ENCODE assay signal across 8 cellular contexts in the genomic region with DNA sequence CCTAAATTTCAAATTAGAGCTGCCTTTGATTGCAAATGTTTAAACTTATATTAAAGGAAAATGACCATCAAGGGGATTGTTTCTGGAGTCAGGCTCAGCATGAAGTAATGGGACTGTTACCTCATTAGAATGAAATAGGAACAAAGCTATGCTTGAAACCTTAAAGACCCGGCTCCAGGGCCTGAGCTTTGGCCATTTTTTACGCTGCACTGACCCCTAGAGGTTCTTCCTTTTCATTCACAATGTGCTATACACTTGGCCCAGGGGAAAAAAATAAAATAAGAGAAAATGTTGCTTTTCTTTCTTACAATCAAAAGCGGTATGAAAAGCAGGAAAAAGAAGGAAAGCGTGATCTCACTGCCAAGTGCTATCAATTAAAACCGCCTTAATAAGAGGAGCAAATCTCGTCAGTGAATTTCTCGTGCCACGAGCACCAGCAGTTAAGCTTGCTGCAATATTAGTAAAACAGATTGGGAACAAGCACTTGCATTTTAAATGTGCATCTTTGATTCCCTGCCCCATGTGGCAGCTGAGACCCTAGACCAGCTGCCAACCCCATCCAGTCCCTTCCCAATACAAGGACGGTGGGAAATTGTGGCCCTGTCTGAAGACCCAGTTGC.
DNase-seq lines count a peak whose midpoint lies in the region; ATAC-seq, FAIRE-seq and TF ChIP-seq lines count a peak whose summit lies in the region.

No MANE protein-coding gene starts in this region.

- peak; percentile 57 for TF ChIP-seq CTCF in bronchial epithelial cell (IDR thresholded peaks at IDR 0.05; ENCODE audit: insufficient read depth, low read length, severe bottlenecking)
- peak; percentile 36 for TF ChIP-seq CTCF in liver (IDR thresholded peaks at IDR 0.05; ENCODE audit: low read depth, low read length, missing input control)

- no peak overlapping the region for H3K27ac ChIP-seq in liver (ENCODE audit: low read depth in 1 of 2, low read length in 2 of 2)

- DNase-seq in EH (ENCODE audit: low read depth) (peak; percentile 68), NCI-H69 (lab: John Stamatoyannopoulos, UW) (peak; percentile 84), bronchial epithelial cell (ENCODE audit: low read depth) (peak; percentile 46)
- DNase-seq in activated CD4-positive, CD25-positive, alpha-beta regulatory T cell (lab: John Stamatoyannopoulos, UW), result no peak

- H3K9me3 ChIP-seq in liver (ENCODE audit: control insufficient read depth in 4 of 4, low read length in 3 of 4), result no peaks in the 10 kb centered on the region

- peak; percentile 81 for ATAC-seq in GM19397 (IDR thresholded peaks at IDR 0.05; ENCODE audit: unreplicated experiment)
- ATAC-seq in HG03354 (IDR thresholded peaks at IDR 0.05; ENCODE audit: poor library complexity, severe bottlenecking, unreplicated experiment), result peak; percentile 89
- no peak for ATAC-seq in HG02970 (IDR thresholded peaks at IDR 0.05; ENCODE audit: low FRiP score, unreplicated experiment)

- no peak overlapping the region for H3K9ac ChIP-seq in liver (ENCODE audit: low read depth in 1 of 2, low read length in 2 of 2)

- FAIRE-seq in bronchial epithelial cell (lab: Jason Lieb, UNC), result no peak

- no peak overlapping the region for H3K4me3 ChIP-seq in bronchial epithelial cell (ENCODE audit: low read depth, low read length)
- no peak overlapping the region for H3K4me3 ChIP-seq in liver (ENCODE audit: low read depth in 1 of 3, low read length in 3 of 3)

- peak; percentile 64 to 71 for TF ChIP-seq RAD21 in liver (IDR thresholded peaks at IDR 0.05)

- no peaks in the 10 kb centered on the region for H3K4me1 ChIP-seq in liver (ENCODE audit: control insufficient read depth in 4 of 4, insufficient read depth in 4 of 4, low read length in 3 of 4)

- H3K27me3 ChIP-seq in bronchial epithelial cell (ENCODE audit: control insufficient read depth, insufficient read depth, low read length), result no peaks in the 10 kb centered on the region
- H3K27me3 ChIP-seq in liver (ENCODE audit: control insufficient read depth in 4 of 4, insufficient read depth in 4 of 4, low read length in 3 of 4), result no peaks in the 10 kb centered on the region

- WGBS in liver, result 81% methylated on average over 9 of the region's 9 CpGs

- no peaks in the 10 kb centered on the region for H3K36me3 ChIP-seq in bronchial epithelial cell (ENCODE audit: control insufficient read depth, insufficient read depth, low read length)
- H3K36me3 ChIP-seq in liver (ENCODE audit: control insufficient read depth in 4 of 4, insufficient read depth in 3 of 4, low read depth in 1 of 4, low read length in 3 of 4), result no peaks in the 10 kb centered on the region

TF ChIP-seq in liver, 16 proteins besides CTCF, POLR2A, EP300 and RAD21:
- no peak for TF ChIP-seq SP1 (IDR thresholded peaks at IDR 0.05)
- TF ChIP-seq, protein P1, sequence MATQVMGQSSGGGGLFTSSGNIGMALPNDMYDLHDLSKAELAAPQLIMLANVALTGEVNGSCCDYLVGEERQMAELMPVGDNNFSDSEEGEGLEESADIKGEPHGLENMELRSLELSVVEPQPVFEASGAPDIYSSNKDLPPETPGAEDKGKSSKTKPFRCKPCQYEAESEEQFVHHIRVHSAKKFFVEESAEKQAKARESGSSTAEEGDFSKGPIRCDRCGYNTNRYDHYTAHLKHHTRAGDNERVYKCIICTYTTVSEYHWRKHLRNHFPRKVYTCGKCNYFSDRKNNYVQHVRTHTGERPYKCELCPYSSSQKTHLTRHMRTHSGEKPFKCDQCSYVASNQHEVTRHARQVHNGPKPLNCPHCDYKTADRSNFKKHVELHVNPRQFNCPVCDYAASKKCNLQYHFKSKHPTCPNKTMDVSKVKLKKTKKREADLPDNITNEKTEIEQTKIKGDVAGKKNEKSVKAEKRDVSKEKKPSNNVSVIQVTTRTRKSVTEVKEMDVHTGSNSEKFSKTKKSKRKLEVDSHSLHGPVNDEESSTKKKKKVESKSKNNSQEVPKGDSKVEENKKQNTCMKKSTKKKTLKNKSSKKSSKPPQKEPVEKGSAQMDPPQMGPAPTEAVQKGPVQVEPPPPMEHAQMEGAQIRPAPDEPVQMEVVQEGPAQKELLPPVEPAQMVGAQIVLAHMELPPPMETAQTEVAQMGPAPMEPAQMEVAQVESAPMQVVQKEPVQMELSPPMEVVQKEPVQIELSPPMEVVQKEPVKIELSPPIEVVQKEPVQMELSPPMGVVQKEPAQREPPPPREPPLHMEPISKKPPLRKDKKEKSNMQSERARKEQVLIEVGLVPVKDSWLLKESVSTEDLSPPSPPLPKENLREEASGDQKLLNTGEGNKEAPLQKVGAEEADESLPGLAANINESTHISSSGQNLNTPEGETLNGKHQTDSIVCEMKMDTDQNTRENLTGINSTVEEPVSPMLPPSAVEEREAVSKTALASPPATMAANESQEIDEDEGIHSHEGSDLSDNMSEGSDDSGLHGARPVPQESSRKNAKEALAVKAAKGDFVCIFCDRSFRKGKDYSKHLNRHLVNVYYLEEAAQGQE (IDR thresholded peaks at IDR 0.05), result no peak
- no peak for TF ChIP-seq YY1 (IDR thresholded peaks at IDR 0.05)
- no peak for TF ChIP-seq RXRA (IDR thresholded peaks at IDR 0.05)
- no peak for TF ChIP-seq TAF1 (conservative IDR thresholded peaks at IDR 0.05)

Comparison
In these comparisons a context has a peak if more than half of its experiments do, and no peak if none do; other contexts are left out.
1. DNase-seq: peak in EH (single experiment), NCI-H69 (single experiment) and bronchial epithelial cell (single experiment); none in activated CD4-positive, CD25-positive, alpha-beta regulatory T cell (0 of 4).